In the genomic region with DNA sequence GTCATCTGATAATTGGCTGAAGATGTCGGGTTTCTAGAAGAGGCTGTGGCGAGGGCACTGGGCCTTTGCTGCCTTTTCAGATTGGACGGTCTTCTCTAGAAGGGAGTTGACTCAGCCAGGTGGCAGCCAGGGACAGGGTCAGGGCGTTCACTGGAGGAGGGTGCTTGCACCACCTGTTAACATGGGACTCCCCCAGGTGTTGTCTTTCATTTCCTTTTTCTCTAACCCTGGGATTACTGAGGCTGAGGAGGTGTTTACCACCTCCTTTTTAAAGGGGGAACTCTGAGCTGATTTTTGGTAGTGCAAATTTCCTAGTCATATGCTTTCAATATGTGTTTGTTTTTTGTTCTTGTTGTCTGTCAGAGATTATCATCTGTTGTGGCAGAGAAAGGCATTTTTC, we compare ENCODE assay signal across 16 cellular contexts.
"Had no signal": no experiment of that assay in that cellular context is flagged by ENCODE, and none has a peak within 500 bp of the region (broad histone marks: within the 10 kb centered on the region; RNA-seq: fewer than 3 reads in every experiment).

No MANE protein-coding gene starts in this region.

- H3K4me3 Mint-ChIP-seq: activated CD4-positive, alpha-beta T cell treated with anti-CD3 and anti-CD28 coated beads, Interleukin-2, amount 10 ng/mL, durations not matched to agents 7 days and 5 days; endodermal cell; naive B cell had no signal

- H3K4me3 ChIP-seq: gastrocnemius medialis, heart left ventricle, sigmoid colon, spleen, thyroid gland, uterus had no signal

- H3K27me3 ChIP-seq: gastrocnemius medialis, sigmoid colon, thyroid gland, uterus had no signal

- DNase-seq: activated CD4-positive, alpha-beta T cell treated with anti-CD3 and anti-CD28 coated beads, Interleukin-2, amount 10 ng/mL, durations not matched to agents 7 days and 5 days; activated CD8-positive, alpha-beta memory T cell treated with anti-CD3 and anti-CD28 coated beads for 24 hours; activated naive CD4-positive, alpha-beta T cell; aorta; endodermal cell; gastrocnemius medialis; heart left ventricle; left cardiac atrium; mammary epithelial cell; naive B cell; sigmoid colon; spleen; thyroid gland; uterus had no signal

- H3K4me1 Mint-ChIP-seq: naive B cell had no signal

- H2AFZ ChIP-seq: parathyroid adenoma had no signal

- H3K4me1 ChIP-seq: parathyroid adenoma, thyroid gland, uterus had no signal

- H3K36me3 ChIP-seq: gastrocnemius medialis, heart left ventricle, sigmoid colon, spleen, thyroid gland, uterus had no signal

- FAIRE-seq: bronchial epithelial cell had no signal

- H3K27ac ChIP-seq: gastrocnemius medialis, heart left ventricle, parathyroid adenoma, sigmoid colon, spleen, thyroid gland, uterus had no signal

- ATAC-seq: gastrocnemius medialis, heart left ventricle, left cardiac atrium had no signal

- H3K9ac ChIP-seq: parathyroid adenoma had no signal

- H3K36me3 Mint-ChIP-seq: naive B cell had no signal

- H3K9me3 ChIP-seq: gastrocnemius medialis, sigmoid colon, thyroid gland, uterus had no signal

- H3K27ac Mint-ChIP-seq: activated CD4-positive, alpha-beta T cell treated with anti-CD3 and anti-CD28 coated beads, Interleukin-2, amount 10 ng/mL, durations not matched to agents 7 days and 5 days; endodermal cell had no signal

- H3K79me2 ChIP-seq: parathyroid adenoma had no signal
